In genomic region chr19:2201473-2202148, GRCh38 we compare ENCODE assay signal across 25 cellular contexts. TPM values are rescaled to one million over a fixed set of nuclear protein-coding genes. Genes with fewer than 3 reads are reported as not detected.
DNase-seq lines count a peak whose midpoint lies in the region; ATAC-seq and TF ChIP-seq lines count a peak whose summit lies in the region.
"Had no signal": no experiment of that assay in that cellular context is flagged by ENCODE, and none has a peak within 500 bp of the region (broad histone marks: within the 10 kb centered on the region; RNA-seq: fewer than 3 reads in every experiment).

No MANE protein-coding gene starts in this region.

- no peak overlapping the region for H3K4ac ChIP-seq in trophoblast cell (ENCODE audit: low read depth, low read length)

- H4K20me1 ChIP-seq in HCT116 (ENCODE audit: insufficient read depth): no peaks in the 10 kb centered on the region

- H3K4me1 Mint-ChIP-seq in endodermal cell: no peaks in the 10 kb centered on the region
- no peaks in the 10 kb centered on the region for H3K4me1 Mint-ChIP-seq in Caco-2 (ENCODE audit: low read depth, unreplicated experiment)
- H3K4me1 Mint-ChIP-seq: CD8-positive, alpha-beta memory T cell had no signal

- RAD21 ChIA-PET in HCT116 (lab: Charles Lee; ENCODE audit: low non-redundant PET in 1 of 2, low total read pairs in 2 of 2, uncharacterized antibody in 2 of 2, unreplicated experiment in 2 of 2): no interaction called here

- H3K36me3 ChIP-seq in HCT116 (ENCODE audit: control insufficient read depth in 1 of 2, insufficient read depth in 2 of 2, low read length in 2 of 2): peaks cover 7 to 13% of the 10 kb centered on the region in 2 experiments; a peak in 3 of 4 replicates
- H3K36me3 ChIP-seq in endodermal cell (ENCODE audit: control insufficient read depth, insufficient read depth, low read length): peaks cover 18% of the 10 kb centered on the region
- H3K36me3 ChIP-seq in trophoblast cell (ENCODE audit: control insufficient read depth in 1 of 2, insufficient read depth in 2 of 2, low read length in 2 of 2): peaks cover 35 to 44% of the 10 kb centered on the region in 2 experiments
- peaks cover 1% of the 10 kb centered on the region; the same call in 1 of the 2 replicates for H3K36me3 ChIP-seq in Caco-2 (ENCODE audit: control insufficient read depth, insufficient read depth, low read length)

- no peak overlapping the region for H4K8ac ChIP-seq in trophoblast cell (ENCODE audit: low read depth, low read length)

- H3K4me2 ChIP-seq in HCT116 (ENCODE audit: low read length): no peak overlapping the region
- H3K4me2 ChIP-seq in trophoblast cell (ENCODE audit: low read length): no peak overlapping the region

- no peaks in the 10 kb centered on the region for H3K9me2 ChIP-seq in HCT116 (ENCODE audit: insufficient read depth)

- H3K36me3 Mint-ChIP-seq in endodermal cell (ENCODE audit: low read depth): peaks cover 27% of the 10 kb centered on the region
- peaks cover 62% of the 10 kb centered on the region for H3K36me3 Mint-ChIP-seq in Caco-2 (ENCODE audit: insufficient read depth, unreplicated experiment)

- peak overlapping the region; percentile 14; the same call in 1 of the 2 replicates for H3K27ac ChIP-seq in HCT116 (ENCODE audit: low read depth, low read length)
- peak overlapping the region; percentile 28 for H3K27ac ChIP-seq in RWPE1
- H3K27ac ChIP-seq in endodermal cell (ENCODE audit: low read depth, low read length): peak overlapping the region; percentile 90
- no peak overlapping the region for H3K27ac ChIP-seq in trophoblast cell (ENCODE audit: low read depth, low read length)
- H3K27ac ChIP-seq: Peyer's patch, SJSA1, testis had no signal

- H2AFZ ChIP-seq in HCT116 (ENCODE audit: low read depth, low read length, poor library complexity, severe bottlenecking) (no peak overlapping the region), trophoblast cell (ENCODE audit: insufficient read depth, low read length, poor library complexity) (no peak overlapping the region)

- WGBS in endodermal cell (ENCODE audit: insufficient coverage in 1 of 2, insufficient read length in 1 of 2), 2 experiments: 95 to 97% methylated on average over 17 to 21 of the region's 21 CpGs
- WGBS in trophoblast cell (ENCODE audit: extremely low coverage, insufficient coverage, insufficient read length): no CpG with 5 or more reads among the region's 21 CpGs

- CTCF ChIA-PET in HCT116 (lab: Charles Lee) (no interaction called here), RWPE1 (lab: Yijun Ruan, JAX) (interaction anchor here (0.6 kb wide), 2 partner anchors 34 to 46 kb away, joined by 3 to 4 read pairs; partner anchors contain the start of gene PLEKHJ1), Caco-2 (lab: Charles Lee) (no interaction called here)

- H3K14ac ChIP-seq in trophoblast cell (ENCODE audit: low read length): no peak overlapping the region

- no peaks in the 10 kb centered on the region for H3K27me3 Mint-ChIP-seq in endodermal cell (ENCODE audit: insufficient read depth)
- H3K27me3 Mint-ChIP-seq in Caco-2 (ENCODE audit: insufficient read depth, unreplicated experiment): no peaks in the 10 kb centered on the region
- H3K27me3 Mint-ChIP-seq: CD8-positive, alpha-beta memory T cell; stimulated activated memory B cell treated with anti-CD40 and anti-IgM and Interleukin-4, amounts not matched to agents 10 μg/mL and 1 μg/mL and 100 μg/mL, for 72 hours had no signal

- H3K4me3 Mint-ChIP-seq in endodermal cell (no peak overlapping the region), Caco-2 (ENCODE audit: unreplicated experiment) (no peak overlapping the region)
- H3K4me3 Mint-ChIP-seq: CD8-positive, alpha-beta memory T cell; stimulated activated memory B cell treated with anti-CD40 and anti-IgM and Interleukin-4, amounts not matched to agents 10 μg/mL and 1 μg/mL and 100 μg/mL, for 72 hours; T-helper 2 cell treated with Interferon-gamma antibody and Interleukin-4, amounts not matched to agents 5 μg/mL and 100 μg/mL, for 36 hours had no signal

- no peak overlapping the region for H3K4me3 ChIP-seq in HCT116 (replicated peaks in 1 of 2; ENCODE audit: low read depth in 1 of 2, low read length in 2 of 2)
- no peak overlapping the region for H3K4me3 ChIP-seq in endodermal cell (ENCODE audit: low read length)
- no peak overlapping the region for H3K4me3 ChIP-seq in trophoblast cell (ENCODE audit: low read depth, low read length)
- no peak overlapping the region for H3K4me3 ChIP-seq in Caco-2 (ENCODE audit: low read depth, low read length)
- H3K4me3 ChIP-seq: K562, Peyer's patch, SJSA1, testis had no signal

- H3K79me2 ChIP-seq in HCT116 (ENCODE audit: insufficient read depth, low read length) (peaks cover 39% of the 10 kb centered on the region), trophoblast cell (ENCODE audit: control insufficient read depth, insufficient read depth, low read length, poor library complexity) (no peaks in the 10 kb centered on the region)

- peak overlapping the region; percentile 27 for H3K18ac ChIP-seq in trophoblast cell (ENCODE audit: low read length)

- no peak for TF ChIP-seq RAD21 in HCT116 (IDR thresholded peaks at IDR 0.05; ENCODE audit: low read depth)

- no peak overlapping the region for H2AK5ac ChIP-seq in trophoblast cell (ENCODE audit: low read length)

- H3K27ac Mint-ChIP-seq in endodermal cell (peak overlapping the region; percentile 85), Caco-2 (ENCODE audit: unreplicated experiment) (no peak overlapping the region)
- H3K27ac Mint-ChIP-seq: CD8-positive, alpha-beta memory T cell; stimulated activated memory B cell treated with anti-CD40 and anti-IgM and Interleukin-4, amounts not matched to agents 10 μg/mL and 1 μg/mL and 100 μg/mL, for 72 hours; T-helper 2 cell treated with Interferon-gamma antibody and Interleukin-4, amounts not matched to agents 5 μg/mL and 100 μg/mL, for 36 hours had no signal

- POLR2A ChIA-PET in HCT116 (lab: Charles Lee) (no interaction called here), RWPE1 (lab: Yijun Ruan, JAX; ENCODE audit: low non-redundant PET) (interaction anchor here (0.5 kb wide), 1 partner anchor 14 kb away, joined by 4 read pairs; no protein-coding TSS in a partner anchor), Caco-2 (lab: Charles Lee) (no interaction called here)

- intact Hi-C loops in HCT116 (cut with micrococcal nuclease): no loop called here
- intact Hi-C loops in Caco-2 (cut with micrococcal nuclease; ENCODE audit: unreplicated experiment): no loop called here

- H3K23ac ChIP-seq in trophoblast cell (ENCODE audit: low read length): no peak overlapping the region

- no peak overlapping the region for H4K91ac ChIP-seq in trophoblast cell (ENCODE audit: low read depth, low read length)

- no peaks in the 10 kb centered on the region for H3K9me3 Mint-ChIP-seq in endodermal cell
- H3K9me3 Mint-ChIP-seq in Caco-2 (ENCODE audit: unreplicated experiment): no peaks in the 10 kb centered on the region
- H3K9me3 Mint-ChIP-seq: CD8-positive, alpha-beta memory T cell; stimulated activated memory B cell treated with anti-CD40 and anti-IgM and Interleukin-4, amounts not matched to agents 10 μg/mL and 1 μg/mL and 100 μg/mL, for 72 hours; T-helper 2 cell treated with Interferon-gamma antibody and Interleukin-4, amounts not matched to agents 5 μg/mL and 100 μg/mL, for 36 hours had no signal

- no peak overlapping the region for H4K12ac ChIP-seq in trophoblast cell (ENCODE audit: low read depth, low read length)

- no peak overlapping the region for H2BK120ac ChIP-seq in trophoblast cell (ENCODE audit: insufficient read depth, low read length, poor library complexity)

- no peaks in the 10 kb centered on the region for H3K79me1 ChIP-seq in trophoblast cell (ENCODE audit: low read length)

- H3K27me3 ChIP-seq in HCT116 (ENCODE audit: insufficient read depth, low read length) (no peaks in the 10 kb centered on the region), endodermal cell (ENCODE audit: control insufficient read depth, insufficient read depth, low read length, poor library complexity, severe bottlenecking) (no peaks in the 10 kb centered on the region), trophoblast cell (ENCODE audit: insufficient read depth, low read length) (no peaks in the 10 kb centered on the region), Caco-2 (replicated peaks; ENCODE audit: control insufficient read depth, insufficient read depth, low read length) (no peaks in the 10 kb centered on the region)
- H3K27me3 ChIP-seq: Peyer's patch, SJSA1, testis had no signal

- no peak overlapping the region for H2BK5ac ChIP-seq in trophoblast cell (ENCODE audit: low read depth, low read length, poor library complexity)

- no peak for TF ChIP-seq POLR2A in HCT116 (IDR thresholded peaks at IDR 0.05; ENCODE audit: borderline replicate concordance, extremely low read depth, insufficient read depth, insufficient read length)

- TF ChIP-seq CTCF in HCT116 (IDR thresholded peaks at IDR 0.05 in 2 of 3, conservative IDR thresholded peaks at IDR 0.05 in 1 of 3; ENCODE audit: borderline replicate concordance in 1 of 3, insufficient read depth in 1 of 3, low read depth in 2 of 3, low read length in 2 of 3) (no peak), RWPE1 (conservative IDR thresholded peaks at IDR 0.05; ENCODE audit: low read depth) (no peak), endodermal cell (conservative IDR thresholded peaks at IDR 0.05) (no peak), Caco-2 (IDR thresholded peaks at IDR 0.05; ENCODE audit: insufficient read depth in 1 of 2, low read depth in 1 of 2, low read length in 1 of 2, severe bottlenecking in 1 of 2, unreplicated experiment in 1 of 2) (no peak)

- no TSS peak for BruUV-seq in HCT116 (replicated peaks; lab: Mats Ljungman, UMichigan)
- BruUV-seq in Caco-2 (replicated peaks; lab: Mats Ljungman, UMichigan): no TSS peak

- H3K9me3 ChIP-seq in HCT116 (ENCODE audit: control insufficient read depth in 1 of 2, insufficient read depth in 1 of 2, low read depth in 1 of 2, low read length in 2 of 2) (no peaks in the 10 kb centered on the region), endodermal cell (ENCODE audit: control insufficient read depth, low read length) (no peaks in the 10 kb centered on the region), trophoblast cell (ENCODE audit: insufficient read depth, low read depth, low read length) (peaks cover 12% of the 10 kb centered on the region), Caco-2 (no peaks in the 10 kb centered on the region)
- H3K9me3 ChIP-seq: Peyer's patch, SJSA1, testis had no signal

- DNase-seq in HCT116 (ENCODE audit: low read depth, low spot score): no peak
- peak; percentile 30 for DNase-seq in RWPE1 (ENCODE audit: low spot score)
- DNase-seq in endodermal cell: no peak
- no peak for DNase-seq in trophoblast cell
- no peak for DNase-seq in Caco-2
- DNase-seq in OCI-M1 (lab: John Stamatoyannopoulos, UW): no peak
- DNase-seq in DMS114 treated with DMSO at 0.1 percent for 48 hours (lab: John Stamatoyannopoulos, UW; ENCODE audit: unreplicated experiment): no peak
- DNase-seq: activated CD4-positive, alpha-beta T cell treated with anti-CD3 and anti-CD28 coated beads, Interleukin-2, amount 50 U/mL, for 48 hours; activated gamma-delta T cell; CD8-positive, alpha-beta memory T cell; dermis blood vessel endothelial cell; DMS79; foreskin fibroblast; left ventricle myocardium superior; NCI-H1436; NCI-H510A treated with DMSO at 0.1 percent for 48 hours; Peyer's patch; small intestine; stimulated activated CD4-positive, alpha-beta T cell treated with anti-CD3 and anti-CD28 coated beads, Interleukin-2, amount 100 ng/mL, for 24 hours; testis had no signal

- no peak overlapping the region for H3K9ac ChIP-seq in HCT116 (ENCODE audit: low read length)
- peak overlapping the region; percentile 44 for H3K9ac ChIP-seq in endodermal cell (ENCODE audit: extremely low read depth, low read length, poor library complexity, severe bottlenecking)
- H3K9ac ChIP-seq in trophoblast cell (ENCODE audit: low read length): no peak overlapping the region

- H2BK12ac ChIP-seq in trophoblast cell (ENCODE audit: low read length): no peak overlapping the region

- ATAC-seq in HCT116 (no peak), HG02588 (IDR thresholded peaks at IDR 0.05; ENCODE audit: unreplicated experiment) (no peak)
- ATAC-seq: K562; left ventricle myocardium superior; stimulated activated memory B cell treated with anti-CD40 and anti-IgM and Interleukin-4, amounts not matched to agents 10 μg/mL and 1 μg/mL and 100 μg/mL, for 72 hours had no signal

- H3K4me1 ChIP-seq in HCT116 (ENCODE audit: control insufficient read depth in 1 of 2, insufficient read depth in 2 of 2, low read length in 2 of 2) (no peaks in the 10 kb centered on the region), endodermal cell (ENCODE audit: control insufficient read depth, insufficient read depth, low read length) (no peaks in the 10 kb centered on the region), trophoblast cell (ENCODE audit: control insufficient read depth in 1 of 2, insufficient read depth in 2 of 2, low read length in 2 of 2) (no peaks in the 10 kb centered on the region), Caco-2 (no peaks in the 10 kb centered on the region)
- H3K4me1 ChIP-seq: Peyer's patch, SJSA1, testis had no signal

RNA-seq across cellular contexts. Expression of gene PLEKHJ1, which starts 34.5 kb away (rescaled TPM):
- 88.2 TPM for total RNA-seq in HCT116 (2021; ENCODE audit: unreplicated experiment)
- 62.8 and 76.0 TPM in 2 replicates for polyA plus RNA-seq in HCT116 (2012)
- total RNA-seq in endodermal cell: 100 to 1,000 TPM; 146 to 192 TPM
- 103 TPM for polyA plus RNA-seq in endodermal cell (2013, experiment 1 of 2)
- 96.8 TPM for polyA plus RNA-seq in endodermal cell (2013, experiment 2 of 2)
- 71.1 and 72.2 TPM in 2 replicates for polyA plus RNA-seq in trophoblast cell (2013)
- 119 TPM in 2 replicates for total RNA-seq in Caco-2 (2022)

RNA-seq across cellular contexts. Expression of gene SF3A2, which starts 35.0 kb away (rescaled TPM):
- total RNA-seq in HCT116 (2021; ENCODE audit: unreplicated experiment) (166 TPM), endodermal cell (100 to 1,000 TPM; 126 to 132 TPM), Caco-2 (2022) (129 and 135 TPM in 2 replicates)
- 139 and 153 TPM in 2 replicates for polyA plus RNA-seq in HCT116 (2012)
- 147 TPM for polyA plus RNA-seq in endodermal cell (2013, experiment 1 of 2)
- 122 TPM for polyA plus RNA-seq in endodermal cell (2013, experiment 2 of 2)
- 90.1 and 94.1 TPM in 2 replicates for polyA plus RNA-seq in trophoblast cell (2013)

RNA-seq across cellular contexts. Expression of gene DOT1L, which starts 37.9 kb away (rescaled TPM):
- total RNA-seq in HCT116 (2021; ENCODE audit: unreplicated experiment) (48.9 TPM), endodermal cell (100 to 1,000 TPM in 1 of 2 donors, 10 to 100 TPM in 1; 84.3 to 102 TPM), Caco-2 (2022) (51.8 and 55.6 TPM in 2 replicates)
- polyA plus RNA-seq in HCT116 (2012): 21.2 and 27.0 TPM in 2 replicates
- polyA plus RNA-seq in endodermal cell (2013, experiment 1 of 2): 78.1 TPM
- polyA plus RNA-seq in endodermal cell (2013, experiment 2 of 2): 65.1 TPM
- 18.1 and 18.3 TPM in 2 replicates for polyA plus RNA-seq in trophoblast cell (2013)

RNA-seq across cellular contexts. Expression of gene AMH, which starts 47.5 kb away (rescaled TPM):
- total RNA-seq in HCT116 (2021; ENCODE audit: unreplicated experiment): 42.8 TPM
- polyA plus RNA-seq in HCT116 (2012): 14.0 and 14.4 TPM in 2 replicates
- total RNA-seq in endodermal cell: 10 to 100 TPM; 20.5 to 35.1 TPM
- 4.8 TPM for polyA plus RNA-seq in endodermal cell (2013, experiment 1 of 2)
- 5.6 TPM for polyA plus RNA-seq in endodermal cell (2013, experiment 2 of 2)
- polyA plus RNA-seq in trophoblast cell (2013): 2.4 and 2.8 TPM in 2 replicates
- 19.3 and 19.4 TPM in 2 replicates for total RNA-seq in Caco-2 (2022)
- polyA plus RNA-seq: CD8-positive, alpha-beta memory T cell had no signal

RNA-seq across cellular contexts. Expression of gene AP3D1, which starts 50.2 kb away (rescaled TPM):
- total RNA-seq in HCT116 (2021; ENCODE audit: unreplicated experiment): 137 TPM
- polyA plus RNA-seq in HCT116 (2012): 156 and 181 TPM in 2 replicates
- 100 to 1,000 TPM; 162 to 181 TPM for total RNA-seq in endodermal cell
- 115 TPM for polyA plus RNA-seq in endodermal cell (2013, experiment 1 of 2)
- polyA plus RNA-seq in endodermal cell (2013, experiment 2 of 2): 103 TPM
- polyA plus RNA-seq in trophoblast cell (2013): 96.9 and 101 TPM in 2 replicates
- 150 and 151 TPM in 2 replicates for total RNA-seq in Caco-2 (2022)
